ENCODE assay signal across 11 cellular contexts in the genomic region with DNA sequence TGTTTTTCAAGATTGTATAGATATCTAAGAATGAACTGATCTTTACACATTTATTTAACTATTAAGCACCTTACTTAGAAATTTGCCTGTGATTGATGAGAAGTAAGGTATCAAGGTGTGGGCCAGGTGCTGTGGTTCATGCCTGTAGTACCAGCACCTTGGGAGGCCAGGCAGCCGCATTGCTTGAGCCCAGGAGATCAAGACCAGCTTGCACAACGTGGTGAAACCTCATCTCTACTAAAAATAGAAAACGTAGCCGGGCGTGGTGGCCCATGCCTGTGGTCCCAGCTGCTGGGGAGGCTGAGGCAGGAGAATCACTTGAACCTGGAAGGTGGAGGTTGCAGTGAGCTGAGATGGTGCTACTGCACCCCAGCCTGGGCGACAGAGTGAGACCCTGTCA. TPM values are rescaled to one million over a fixed set of nuclear protein-coding genes. Genes with fewer than 3 reads are reported as not detected.
"Had no signal": no experiment of that assay in that cellular context is flagged by ENCODE, and none has a peak within 500 bp of the region (broad histone marks: within the 10 kb centered on the region; RNA-seq: fewer than 3 reads in every experiment).

No MANE protein-coding gene starts in this region.

- ATAC-seq: GM23338, HCT116 had no signal

- H3K4me1 ChIP-seq: HAP-1 had no signal

- DNase-seq: GM23248, GOT3, H7, H9, HCEC 1CT, HFFc6 had no signal

- H3K9ac ChIP-seq: GM23248 had no signal

- H3K9me3 ChIP-seq: HAP-1 had no signal

- H2AFZ ChIP-seq: GM23248, GM23338 had no signal

- H3K36me3 ChIP-seq: HAP-1 had no signal

- H3K27ac ChIP-seq: GM23248 had no signal

- H3K4me3 ChIP-seq: GM23248, GM23338, HAP-1 had no signal

- H3K4me2 ChIP-seq: GM23338 had no signal

RNA-seq across cellular contexts. Expression of a gene that starts 33.7 kb away (rescaled TPM):
- total RNA-seq: GM23248, H4, H7, HFFc6 had no signal

RNA-seq across cellular contexts. Expression of a gene that starts 34.5 kb away (rescaled TPM):
- total RNA-seq: GM23338, H1, H7, H9, HFFc6 had no signal

RNA-seq across cellular contexts. Expression of a gene that starts 38.4 kb away (rescaled TPM):
- total RNA-seq: HFFc6 had no signal
